In the genomic region with DNA sequence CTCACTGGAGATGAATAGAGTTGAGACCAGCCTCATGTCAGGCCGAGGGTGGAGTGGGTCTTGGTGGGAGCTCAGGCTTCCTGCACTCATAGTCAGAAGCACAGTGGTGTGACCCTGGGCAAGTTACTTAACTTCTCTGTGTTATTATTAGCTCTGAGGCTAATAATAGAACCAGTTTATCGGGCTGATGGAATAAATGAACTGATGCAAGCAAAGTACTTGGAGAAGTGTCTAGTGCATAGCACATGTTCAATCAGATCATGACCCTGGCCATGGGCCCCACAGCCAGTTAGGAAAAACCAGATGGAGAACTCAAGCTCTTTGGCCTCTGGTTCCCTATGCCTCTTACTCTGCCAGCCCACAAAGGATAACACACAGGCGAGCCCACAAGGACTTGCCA, we compare ENCODE assay signal across 16 cellular contexts. TPM values are rescaled to one million over a fixed set of nuclear protein-coding genes. Genes with fewer than 3 reads are reported as not detected.
DNase-seq lines count a peak whose midpoint lies in the region; ATAC-seq and TF ChIP-seq lines count a peak whose summit lies in the region.
"Had no signal": no experiment of that assay in that cellular context is flagged by ENCODE, and none has a peak within 500 bp of the region (broad histone marks: within the 10 kb centered on the region; RNA-seq: fewer than 3 reads in every experiment).

No MANE protein-coding gene starts in this region.

- TF ChIP-seq RAD21 in liver (IDR thresholded peaks at IDR 0.05), result no peak

- H3K4me1 ChIP-seq in liver (ENCODE audit: control insufficient read depth in 4 of 4, insufficient read depth in 4 of 4, low read length in 3 of 4) (peaks cover 0 to 2% (median 0%) of the 10 kb centered on the region in 4 donors), right lobe of liver (no peaks in the 10 kb centered on the region), left ventricle myocardium inferior (peaks cover 49% of the 10 kb centered on the region), sigmoid colon (peaks cover 0 to 14% (median 3%) of the 10 kb centered on the region in 4 donors)
- H3K4me1 ChIP-seq: Peyer's patch had no signal

- H3K9me3 ChIP-seq in liver (ENCODE audit: control insufficient read depth in 4 of 4, low read length in 3 of 4) (no peaks in the 10 kb centered on the region), right lobe of liver (no peaks in the 10 kb centered on the region), left ventricle myocardium inferior (replicated peaks) (no peaks in the 10 kb centered on the region), sigmoid colon (no peaks in the 10 kb centered on the region)
- H3K9me3 ChIP-seq: Peyer's patch had no signal

- no peak for TF ChIP-seq CTCF in liver (IDR thresholded peaks at IDR 0.05; ENCODE audit: low read depth, low read length, missing input control)
- TF ChIP-seq CTCF in right lobe of liver (IDR thresholded peaks at IDR 0.05), result no peak
- TF ChIP-seq CTCF in left ventricle myocardium inferior (IDR thresholded peaks at IDR 0.05; ENCODE audit: borderline replicate concordance), result no peak
- no peak for TF ChIP-seq CTCF in sigmoid colon (IDR thresholded peaks at IDR 0.05)

- no peak for DNase-seq in right lobe of liver
- no peak for DNase-seq in left ventricle myocardium inferior
- peak; percentile 73 for DNase-seq in sigmoid colon
- DNase-seq in COLO829 (ENCODE audit: low spot score), result no peak
- DNase-seq in HuH-7 (ENCODE audit: low spot score), result no peak
- DNase-seq in G401 (ENCODE audit: low spot score), result no peak
- DNase-seq in NCI-H748 (lab: John Stamatoyannopoulos, UW; ENCODE audit: unreplicated experiment), result no peak
- DNase-seq: IMR-90, Kasumi-1, NCI-H1105 treated with DMSO at 0.1 percent for 48 hours, NCI-H187, NCI-H82, Peyer's patch had no signal

- TF ChIP-seq POLR2A in right lobe of liver (IDR thresholded peaks at IDR 0.05) (no peak), sigmoid colon (IDR thresholded peaks at IDR 0.05) (no peak)

- in situ Hi-C loops in G401 (cut with HindIII; ENCODE audit: low sequenced_read_pairs), result loop anchor here (10.0 kb wide), 1 partner anchor 356 kb away; no protein-coding TSS in a partner anchor

- H3K27me3 ChIP-seq in liver (ENCODE audit: control insufficient read depth in 4 of 4, insufficient read depth in 4 of 4, low read length in 3 of 4), result peaks cover 0 to 4% (median 0%) of the 10 kb centered on the region in 4 donors
- H3K27me3 ChIP-seq in right lobe of liver, result no peaks in the 10 kb centered on the region
- no peaks in the 10 kb centered on the region for H3K27me3 ChIP-seq in left ventricle myocardium inferior (ENCODE audit: low read depth)
- no peaks in the 10 kb centered on the region for H3K27me3 ChIP-seq in sigmoid colon
- H3K27me3 ChIP-seq: Peyer's patch had no signal

- no peak overlapping the region for H3K4me3 ChIP-seq in liver (ENCODE audit: low read depth in 1 of 3, low read length in 3 of 3)
- no peak overlapping the region for H3K4me3 ChIP-seq in right lobe of liver
- H3K4me3 ChIP-seq in left ventricle myocardium inferior, result no peak overlapping the region
- no peak overlapping the region for H3K4me3 ChIP-seq in sigmoid colon
- H3K4me3 ChIP-seq: Peyer's patch had no signal

- intact Hi-C loops in right lobe of liver (cut with DNase I) (loop anchor here in 1 of 2 donors (10.0 kb wide), 1 partner anchor 356 kb away; no protein-coding TSS in a partner anchor), left ventricle myocardium inferior (cut with micrococcal nuclease) (loop anchor here (10.0 kb wide), 1 partner anchor 136 kb away; no protein-coding TSS in a partner anchor), sigmoid colon (cut with DNase I) (no loop called here)

- no peak for ATAC-seq in right lobe of liver
- ATAC-seq: HCT116 had no signal

- H3K36me3 ChIP-seq in liver (ENCODE audit: control insufficient read depth in 4 of 4, insufficient read depth in 3 of 4, low read depth in 1 of 4, low read length in 3 of 4) (no peaks in the 10 kb centered on the region), right lobe of liver (no peaks in the 10 kb centered on the region), left ventricle myocardium inferior (no peaks in the 10 kb centered on the region), sigmoid colon (no peaks in the 10 kb centered on the region)
- H3K36me3 ChIP-seq: Peyer's patch had no signal

- H3K9ac ChIP-seq in liver (ENCODE audit: low read depth in 1 of 2, low read length in 2 of 2), result no peak overlapping the region

- H3K27ac ChIP-seq in liver (ENCODE audit: low read depth in 1 of 2, low read length in 2 of 2) (no peak overlapping the region), right lobe of liver (no peak overlapping the region), left ventricle myocardium inferior (replicated peaks) (peak overlapping the region; percentile 65), sigmoid colon (peak overlapping the region in 3 of 4 donors; percentile 2 to 37 (median 10))
- H3K27ac ChIP-seq: Peyer's patch had no signal

- TF ChIP-seq EP300 in sigmoid colon (IDR thresholded peaks at IDR 0.05), result no peak

- 75% methylated on average over 3 of the region's 3 CpGs for WGBS in liver
- 57% methylated on average over 2 of the region's 3 CpGs for WGBS in right lobe of liver (ENCODE audit: insufficient coverage, low coverage, low lambda C conversion rate, missing lambda C conversion rate)
- 45 to 59% methylated on average over 3 of the region's 3 CpGs for WGBS in sigmoid colon, 2 donors

TF ChIP-seq in liver, 16 proteins besides CTCF, POLR2A, EP300 and RAD21:
- TF ChIP-seq NR2F2 (IDR thresholded peaks at IDR 0.05) (peak; percentile 76), TAF1 (conservative IDR thresholded peaks at IDR 0.05) (no peak), HNF4A (conservative IDR thresholded peaks at IDR 0.05) (no peak)
- TF ChIP-seq, protein P1, sequence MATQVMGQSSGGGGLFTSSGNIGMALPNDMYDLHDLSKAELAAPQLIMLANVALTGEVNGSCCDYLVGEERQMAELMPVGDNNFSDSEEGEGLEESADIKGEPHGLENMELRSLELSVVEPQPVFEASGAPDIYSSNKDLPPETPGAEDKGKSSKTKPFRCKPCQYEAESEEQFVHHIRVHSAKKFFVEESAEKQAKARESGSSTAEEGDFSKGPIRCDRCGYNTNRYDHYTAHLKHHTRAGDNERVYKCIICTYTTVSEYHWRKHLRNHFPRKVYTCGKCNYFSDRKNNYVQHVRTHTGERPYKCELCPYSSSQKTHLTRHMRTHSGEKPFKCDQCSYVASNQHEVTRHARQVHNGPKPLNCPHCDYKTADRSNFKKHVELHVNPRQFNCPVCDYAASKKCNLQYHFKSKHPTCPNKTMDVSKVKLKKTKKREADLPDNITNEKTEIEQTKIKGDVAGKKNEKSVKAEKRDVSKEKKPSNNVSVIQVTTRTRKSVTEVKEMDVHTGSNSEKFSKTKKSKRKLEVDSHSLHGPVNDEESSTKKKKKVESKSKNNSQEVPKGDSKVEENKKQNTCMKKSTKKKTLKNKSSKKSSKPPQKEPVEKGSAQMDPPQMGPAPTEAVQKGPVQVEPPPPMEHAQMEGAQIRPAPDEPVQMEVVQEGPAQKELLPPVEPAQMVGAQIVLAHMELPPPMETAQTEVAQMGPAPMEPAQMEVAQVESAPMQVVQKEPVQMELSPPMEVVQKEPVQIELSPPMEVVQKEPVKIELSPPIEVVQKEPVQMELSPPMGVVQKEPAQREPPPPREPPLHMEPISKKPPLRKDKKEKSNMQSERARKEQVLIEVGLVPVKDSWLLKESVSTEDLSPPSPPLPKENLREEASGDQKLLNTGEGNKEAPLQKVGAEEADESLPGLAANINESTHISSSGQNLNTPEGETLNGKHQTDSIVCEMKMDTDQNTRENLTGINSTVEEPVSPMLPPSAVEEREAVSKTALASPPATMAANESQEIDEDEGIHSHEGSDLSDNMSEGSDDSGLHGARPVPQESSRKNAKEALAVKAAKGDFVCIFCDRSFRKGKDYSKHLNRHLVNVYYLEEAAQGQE (IDR thresholded peaks at IDR 0.05), result no peak

RNA-seq across cellular contexts. Expression of a gene that starts 45.3 kb away (rescaled TPM):
- total RNA-seq in liver (10 to 100 TPM in 1 of 2 donors, 1 to 10 TPM in 1; 4.3 to 34.5 TPM), right lobe of liver (10 to 100 TPM in 5 of 6 experiments, 1 to 10 TPM in 1; 3.9 to 44.8 (median 12.2) TPM), left ventricle myocardium inferior (11.7 TPM), sigmoid colon (10 to 100 TPM; 18.5 to 65.3 (median 39.0) TPM)
- polyA plus RNA-seq in liver (10 to 100 TPM in 1 of 2 donors, 1 to 10 TPM in 1; 6.6 to 16.8 TPM), sigmoid colon (10 to 100 TPM in 1 of 3 donors, 1 to 10 TPM in 1, under 1 TPM in 1; 0.60 to 12.4 (median 1.2) TPM)
- total RNA-seq in G401 (2014; rRNA removed; shearing (Covaris generic)), result not detected in 2 replicates
- polyA plus RNA-seq: CD14-positive monocyte had no signal

Comparison
In these comparisons a context has a peak if more than half of its experiments do, and no peak if none do; other contexts are left out.
1. H3K27ac ChIP-seq: peak in left ventricle myocardium inferior (single experiment) and sigmoid colon (3 of 4); none in liver (0 of 2) and right lobe of liver (0 of 3).